ENCODE assay signal across 22 cellular contexts in the genomic region with DNA sequence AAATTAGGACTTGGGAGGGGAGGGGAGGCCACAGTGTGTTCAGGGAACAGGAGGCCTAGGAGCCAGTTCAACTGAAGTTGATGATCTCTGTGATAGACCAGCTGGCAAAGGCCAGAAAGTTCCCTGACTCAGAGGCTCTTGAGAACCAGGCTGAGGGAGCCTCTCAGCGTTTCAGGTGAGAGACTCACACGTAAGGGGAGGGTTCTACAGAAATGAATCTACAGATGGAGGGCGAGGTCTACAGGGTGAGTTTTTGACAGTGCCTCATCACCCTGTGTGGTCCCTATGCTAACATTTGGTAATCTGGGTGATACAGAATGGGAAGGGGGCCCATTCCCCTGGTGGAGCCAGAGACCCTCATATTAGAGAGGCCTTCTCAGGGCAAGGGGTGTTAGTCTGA. TPM values are rescaled to one million over a fixed set of nuclear protein-coding genes. Genes with fewer than 3 reads are reported as not detected.
"Had no signal": no experiment of that assay in that cellular context is flagged by ENCODE, and none has a peak within 500 bp of the region (broad histone marks: within the 10 kb centered on the region; RNA-seq: fewer than 3 reads in every experiment).

No MANE protein-coding gene starts in this region.

- ATAC-seq: K562 had no signal

- H3K36me3 Mint-ChIP-seq: IgD-negative memory B cell had no signal

- H3K27ac ChIP-seq: HL-60, KMS-11 had no signal

- H3K4me3 Mint-ChIP-seq: IgD-negative memory B cell had no signal

- H3K4me3 ChIP-seq: K562 had no signal

- H3K9me3 Mint-ChIP-seq: IgD-negative memory B cell had no signal

- DNase-seq: Kasumi-1, MM.1S, NCI-H1092 treated with DMSO at 0.1 percent for 48 hours, NCI-H1436, NCI-H187, NCI-H2029, NCI-H2081 treated with DMSO at 0.1 percent for 48 hours, NCI-H2171, NCI-H226, NCI-H446, NCI-H510A, NCI-H524 treated with DMSO at 0.1 percent for 48 hours, NCI-H69, NCI-H774, Right ventricle myocardium superior, RPMI8226, SIG-M5 had no signal

- H3K4me1 Mint-ChIP-seq: IgD-negative memory B cell had no signal

RNA-seq across cellular contexts. Expression of a gene that starts 32.2 kb away (rescaled TPM):
- total RNA-seq: K562, M059J, Right ventricle myocardium superior had no signal
